In genomic region chr5:516338-516925, GRCh38 we compare ENCODE assay signal across 22 cellular contexts.
"Had no signal": no experiment of that assay in that cellular context is flagged by ENCODE, and none has a peak within 500 bp of the region (broad histone marks: within the 10 kb centered on the region; RNA-seq: fewer than 3 reads in every experiment).

No MANE protein-coding gene starts in this region.

- H3K4me1 ChIP-seq: left lung, upper lobe of left lung had no signal

- H3K9me3 Mint-ChIP-seq: activated naive CD8-positive, alpha-beta T cell treated with anti-CD3 and anti-CD28 coated beads for 36 hours; activated T-cell treated with anti-CD3 and anti-CD28 coated beads, Interleukin-2, amount 50 U/mL, for 24 hours; activated T-helper 17 cell treated with anti-CD3 and anti-CD28 coated beads, Interleukin-2, amount 50 U/mL, for 72 hours; immature natural killer cell; mesothelial cell of epicardium had no signal

- ATAC-seq: activated CD8-positive, alpha-beta T cell treated with anti-CD3 and anti-CD28 coated beads, Interleukin-2, amount 10 ng/mL, durations not matched to agents 7 days and 5 days; activated T-helper 17 cell treated with anti-CD3 and anti-CD28 coated beads, Interleukin-2, amount 50 U/mL, for 72 hours; left lung; naive thymus-derived CD8-positive, alpha-beta T cell had no signal

- H3K36me3 Mint-ChIP-seq: activated naive CD8-positive, alpha-beta T cell treated with anti-CD3 and anti-CD28 coated beads for 36 hours; immature natural killer cell; mesothelial cell of epicardium; naive thymus-derived CD8-positive, alpha-beta T cell had no signal

- DNase-seq: activated CD4-positive, alpha-beta T cell treated with anti-CD3 and anti-CD28 coated beads for 1 hour; activated CD4-positive, alpha-beta T cell treated with anti-CD3 and anti-CD28 coated beads, Interleukin-2, amount 50 U/mL, for 1 hour; activated CD8-positive, alpha-beta T cell treated with anti-CD3 and anti-CD28 coated beads, Interleukin-2, amount 10 ng/mL, durations not matched to agents 7 days and 5 days; activated naive CD4-positive, alpha-beta T cell; activated naive CD8-positive, alpha-beta T cell treated with anti-CD3 and anti-CD28 coated beads for 36 hours; activated T-cell treated with anti-CD3 and anti-CD28 coated beads, Interleukin-2, amount 50 U/mL, for 24 hours; foreskin melanocyte; immature natural killer cell; kidney glomerular epithelial cell; naive thymus-derived CD8-positive, alpha-beta T cell; retina; spleen; stimulated activated CD4-positive, alpha-beta T cell treated with anti-CD3 and anti-CD28 coated beads, Interleukin-4, amount 100 ng/mL, for 1 hour; stimulated activated naive CD4-positive, alpha-beta T cell; T-helper 9 cell; upper lobe of left lung had no signal

- H3K4me3 ChIP-seq: left lung, lung, spleen, thoracic aorta, upper lobe of left lung had no signal

- H3K27ac Mint-ChIP-seq: activated CD8-positive, alpha-beta T cell treated with anti-CD3 and anti-CD28 coated beads, Interleukin-2, amount 10 ng/mL, durations not matched to agents 7 days and 5 days; activated naive CD8-positive, alpha-beta T cell treated with anti-CD3 and anti-CD28 coated beads for 36 hours; activated T-cell treated with anti-CD3 and anti-CD28 coated beads, Interleukin-2, amount 50 U/mL, for 24 hours; activated T-helper 17 cell treated with anti-CD3 and anti-CD28 coated beads, Interleukin-2, amount 50 U/mL, for 72 hours; immature natural killer cell; mesothelial cell of epicardium; progenitor cell of endocrine pancreas had no signal

- H3K9me3 ChIP-seq: left lung, spleen, thoracic aorta, upper lobe of left lung had no signal

- H3K4me1 Mint-ChIP-seq: activated naive CD8-positive, alpha-beta T cell treated with anti-CD3 and anti-CD28 coated beads for 36 hours; immature natural killer cell; naive thymus-derived CD8-positive, alpha-beta T cell had no signal

- H3K27ac ChIP-seq: left lung, spleen, thoracic aorta, upper lobe of left lung had no signal

- H3K36me3 ChIP-seq: left lung, spleen, thoracic aorta, upper lobe of left lung had no signal

- H3K4me3 Mint-ChIP-seq: activated CD8-positive, alpha-beta T cell treated with anti-CD3 and anti-CD28 coated beads, Interleukin-2, amount 10 ng/mL, durations not matched to agents 7 days and 5 days; activated naive CD8-positive, alpha-beta T cell treated with anti-CD3 and anti-CD28 coated beads for 36 hours; activated T-cell treated with anti-CD3 and anti-CD28 coated beads, Interleukin-2, amount 50 U/mL, for 24 hours; activated T-helper 17 cell treated with anti-CD3 and anti-CD28 coated beads, Interleukin-2, amount 50 U/mL, for 72 hours; immature natural killer cell; mesothelial cell of epicardium; naive thymus-derived CD8-positive, alpha-beta T cell had no signal
